In the genomic region with DNA sequence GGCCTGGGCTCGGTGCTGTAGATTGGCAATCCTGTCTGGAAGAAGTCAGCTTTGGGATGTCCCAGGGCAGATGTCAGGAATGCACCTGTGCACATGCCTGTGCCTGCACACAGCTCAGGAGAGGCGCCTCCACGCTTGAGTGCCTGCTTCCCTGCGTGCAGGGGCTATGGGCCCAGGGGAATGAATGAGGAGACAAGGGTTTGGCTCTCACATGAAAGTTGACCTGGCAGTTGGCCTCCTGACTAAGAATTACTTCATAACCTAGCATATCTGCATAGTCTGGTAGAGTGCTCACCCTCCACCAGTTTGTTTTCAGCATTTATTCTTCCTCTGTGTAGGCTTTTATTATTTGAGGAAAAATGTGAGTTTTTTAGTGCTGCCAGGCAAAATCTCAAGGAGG, we compare ENCODE assay signal across 15 cellular contexts. TPM values are rescaled to one million over a fixed set of nuclear protein-coding genes. Genes with fewer than 3 reads are reported as not detected.
DNase-seq lines count a peak whose midpoint lies in the region; ATAC-seq and TF ChIP-seq lines count a peak whose summit lies in the region.
"Had no signal": no experiment of that assay in that cellular context is flagged by ENCODE, and none has a peak within 500 bp of the region (broad histone marks: within the 10 kb centered on the region; RNA-seq: fewer than 3 reads in every experiment).

No MANE protein-coding gene starts in this region.

- no peak for TF ChIP-seq POLR2A in prostate gland (IDR thresholded peaks at IDR 0.05)

- peaks cover 16 to 39% of the 10 kb centered on the region in 2 donors for H3K4me1 ChIP-seq in esophagus (ENCODE audit: control insufficient read depth in 2 of 2, insufficient read depth in 2 of 2, low read length in 1 of 2)
- no peaks in the 10 kb centered on the region for H3K4me1 ChIP-seq in prostate gland (replicated peaks)
- no peaks in the 10 kb centered on the region for H3K4me1 ChIP-seq in BE2C
- H3K4me1 ChIP-seq: SJCRH30 had no signal

- H3K36me3 ChIP-seq in esophagus (ENCODE audit: control insufficient read depth in 2 of 2, insufficient read depth in 2 of 2, low read length in 1 of 2) (peaks cover 16 to 56% of the 10 kb centered on the region in 2 donors), prostate gland (peaks cover 0 to 26% of the 10 kb centered on the region in 2 donors), BE2C (peaks cover 19% of the 10 kb centered on the region)

- H3K27me3 ChIP-seq in esophagus (ENCODE audit: control insufficient read depth in 1 of 2, insufficient read depth in 2 of 2, low read length in 2 of 2) (no peaks in the 10 kb centered on the region), prostate gland (replicated peaks; ENCODE audit: insufficient read depth) (no peaks in the 10 kb centered on the region), BE2C (no peaks in the 10 kb centered on the region)
- H3K27me3 ChIP-seq: SJCRH30 had no signal

- H3K27ac ChIP-seq in esophagus (ENCODE audit: low read depth in 2 of 2, low read length in 1 of 2) (peak overlapping the region; percentile 59 to 84), prostate gland (no peak overlapping the region)
- H3K27ac ChIP-seq: SJCRH30 had no signal

- H3K4me3 ChIP-seq in esophagus (ENCODE audit: low read depth in 1 of 2, low read length in 2 of 2) (no peak overlapping the region), prostate gland (no peak overlapping the region), BE2C (ENCODE audit: low read depth, low read length) (no peak overlapping the region)
- H3K4me3 ChIP-seq: SJCRH30 had no signal

- no peak for ATAC-seq in HG03469 (IDR thresholded peaks at IDR 0.05; ENCODE audit: unreplicated experiment)

- DNase-seq in EH (ENCODE audit: low read depth) (peak; percentile 53), NCI-H526 (lab: John Stamatoyannopoulos, UW) (peak; percentile 35 to 75), prostate gland (ENCODE audit: low spot score) (peak; percentile 27), BE2C (no peak)
- DNase-seq in stimulated activated CD4-positive, alpha-beta T cell treated with anti-CD3 and anti-CD28 coated beads, Interleukin-15, amount 100 ng/mL, for 24 hours, result no peak
- no peak for DNase-seq in activated CD4-positive, alpha-beta T cell treated with anti-CD3 and anti-CD28 coated beads, Interleukin-2, amount 50 U/mL, for 48 hours
- DNase-seq: activated T-cell treated with anti-CD3 and anti-CD28 coated beads for 4 hours, anterior cingulate cortex, endodermal cell, GOT3, NCI-H1417, NCI-H774, SJCRH30 had no signal

- 52 to 74% methylated on average over 4 of the region's 4 CpGs for WGBS in esophagus, 2 donors
- WGBS in prostate gland, result 28% methylated on average over 4 of the region's 4 CpGs

- no peaks in the 10 kb centered on the region for H3K9me3 ChIP-seq in esophagus (ENCODE audit: control insufficient read depth in 2 of 2, insufficient read depth in 1 of 2, low read depth in 1 of 2, low read length in 1 of 2)
- H3K9me3 ChIP-seq in prostate gland, result no peaks in the 10 kb centered on the region
- H3K9me3 ChIP-seq in BE2C, result no peaks in the 10 kb centered on the region
- H3K9me3 ChIP-seq: SJCRH30 had no signal

- TF ChIP-seq CTCF in prostate gland (IDR thresholded peaks at IDR 0.05), result no peak
- no peak for TF ChIP-seq CTCF in BE2C (IDR thresholded peaks at IDR 0.05; ENCODE audit: low read depth, low read length)

- intact Hi-C loops in prostate gland (cut with DNase I), result no loop called here

RNA-seq across cellular contexts. Expression of a gene that starts 50.0 kb away (rescaled TPM):
- polyA plus RNA-seq in esophagus, result 1 to 10 TPM; 1.2 TPM
- total RNA-seq in prostate gland, result 10 to 100 TPM in 1 of 2 donors, 1 to 10 TPM in 1; 9.5 to 26.4 TPM
- 22.4 TPM for polyA plus RNA-seq in BE2C (2012; ENCODE audit: insufficient read depth, insufficient read length, low read depth)

Comparison
In these comparisons a context has a peak if more than half of its experiments do, and no peak if none do; other contexts are left out.
1. DNase-seq: peak in EH (single experiment), NCI-H526 (2 of 2) and prostate gland (single experiment); none in stimulated activated CD4-positive, alpha-beta T cell treated with anti-CD3 and anti-CD28 coated beads, Interleukin-15, amount 100 ng/mL, for 24 hours (single experiment), activated CD4-positive, alpha-beta T cell treated with anti-CD3 and anti-CD28 coated beads, Interleukin-2, amount 50 U/mL, for 48 hours (0 of 2) and BE2C (single experiment).
2. H3K27ac ChIP-seq: peak in esophagus (2 of 2); none in prostate gland (0 of 2).